ENCODE assay signal across 22 cellular contexts in the genomic region with DNA sequence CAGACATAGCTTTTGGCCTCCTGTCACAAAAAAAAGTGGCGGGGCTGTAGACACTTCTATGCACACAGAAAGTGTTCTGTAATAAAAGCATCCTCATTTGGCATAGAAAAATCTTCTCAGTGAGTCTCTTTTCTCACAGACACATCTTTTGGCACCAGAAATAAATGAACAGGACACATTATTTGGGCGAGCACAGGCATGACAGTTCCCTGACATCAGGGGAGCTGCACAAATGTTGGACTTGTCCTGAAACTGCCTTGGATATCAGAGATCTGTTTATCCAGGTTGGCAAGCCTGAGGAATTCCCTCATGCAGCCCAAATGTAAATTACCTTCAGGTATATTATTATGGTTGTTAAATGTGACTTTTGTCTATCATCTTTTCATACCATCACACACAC.
"Had no signal": no experiment of that assay in that cellular context is flagged by ENCODE, and none has a peak within 500 bp of the region (broad histone marks: within the 10 kb centered on the region; RNA-seq: fewer than 3 reads in every experiment).

No MANE protein-coding gene starts in this region.

- H3K27ac Mint-ChIP-seq: activated naive CD4-positive, alpha-beta T cell treated with anti-CD3 and anti-CD28 coated beads, Interleukin-2, amount 50 U/mL, for 72 hours; activated T-cell treated with anti-CD3 and anti-CD28 coated beads, Interleukin-2, amount 50 U/mL, for 72 hours; natural killer cell treated with Interleukin-12 subunit alpha and Interleukin-12 subunit beta and Interleukin-15 and Interleukin-18, amount 100 ng/mL, for 72 hours; T-helper 1 cell treated with Interleukin-12 subunit alpha and Interleukin-12 subunit beta and Interleukin-4 antibody, amounts not matched to agents 30 μg/mL and 1 μg/mL, for 36 hours had no signal

- H3K36me3 Mint-ChIP-seq: activated naive CD4-positive, alpha-beta T cell treated with anti-CD3 and anti-CD28 coated beads, Interleukin-2, amount 50 U/mL, for 72 hours; natural killer cell treated with Interleukin-12 subunit alpha and Interleukin-12 subunit beta and Interleukin-15 and Interleukin-18, amount 100 ng/mL, for 72 hours had no signal

- H3K4me3 ChIP-seq: adrenal gland, dorsolateral prefrontal cortex, lower lobe of right lung, pancreas, tibial artery had no signal

- H3K9me3 ChIP-seq: adrenal gland, lower lobe of right lung, neutrophil, pancreas, tibial artery had no signal

- DNase-seq: activated CD4-positive, alpha-beta T cell treated with anti-CD3 and anti-CD28 coated beads for 1 hour; activated CD8-positive, alpha-beta memory T cell treated with anti-CD3 and anti-CD28 coated beads for 24 hours; activated gamma-delta T cell; activated T-cell treated with anti-CD3 and anti-CD28 coated beads, Interleukin-2, amount 50 U/mL, for 72 hours; hippocampal formation; islet precursor cell; left colon; lower lobe of right lung; pancreas; stimulated activated CD4-positive, alpha-beta T cell treated with anti-CD3 and anti-CD28 coated beads, Interleukin-12 subunit alpha, Interleukin-12 subunit beta, amount 100 ng/mL, for 4 hours; stimulated activated CD4-positive, alpha-beta T cell treated with anti-CD3 and anti-CD28 coated beads, Interleukin-1b, Interleukin-23, amount 100 ng/mL, for 48 hours; stimulated activated CD8-positive, alpha-beta memory T cell treated with anti-CD3 and anti-CD28 coated beads, Interleukin-4, amount 100 ng/mL, for 48 hours; stimulated activated naive CD4-positive, alpha-beta T cell; tibial artery had no signal

- H3K27ac ChIP-seq: adrenal gland, epithelial cell of prostate, foreskin keratinocyte, lower lobe of right lung, neutrophil, pancreas, tibial artery had no signal

- H3K27me3 ChIP-seq: adrenal gland, foreskin keratinocyte, neutrophil, pancreas, tibial artery had no signal

- H3K9me3 Mint-ChIP-seq: activated naive CD4-positive, alpha-beta T cell treated with anti-CD3 and anti-CD28 coated beads, Interleukin-2, amount 50 U/mL, for 72 hours; activated T-cell treated with anti-CD3 and anti-CD28 coated beads, Interleukin-2, amount 50 U/mL, for 72 hours; natural killer cell treated with Interleukin-12 subunit alpha and Interleukin-12 subunit beta and Interleukin-15 and Interleukin-18, amount 100 ng/mL, for 72 hours; T-helper 1 cell treated with Interleukin-12 subunit alpha and Interleukin-12 subunit beta and Interleukin-4 antibody, amounts not matched to agents 30 μg/mL and 1 μg/mL, for 36 hours had no signal

- H3K4me3 Mint-ChIP-seq: activated T-cell treated with anti-CD3 and anti-CD28 coated beads, Interleukin-2, amount 50 U/mL, for 72 hours; natural killer cell treated with Interleukin-12 subunit alpha and Interleukin-12 subunit beta and Interleukin-15 and Interleukin-18, amount 100 ng/mL, for 72 hours; T-helper 1 cell treated with Interleukin-12 subunit alpha and Interleukin-12 subunit beta and Interleukin-4 antibody, amounts not matched to agents 30 μg/mL and 1 μg/mL, for 36 hours had no signal

- H3K27me3 Mint-ChIP-seq: natural killer cell treated with Interleukin-12 subunit alpha and Interleukin-12 subunit beta and Interleukin-15 and Interleukin-18, amount 100 ng/mL, for 72 hours had no signal

- H3K36me3 ChIP-seq: adrenal gland, lower lobe of right lung, neutrophil, pancreas, tibial artery had no signal

- H3K4me1 ChIP-seq: foreskin keratinocyte, lower lobe of right lung, pancreas, tibial artery had no signal
